ENCODE assay signal across 1 cellular context in the genomic region with DNA sequence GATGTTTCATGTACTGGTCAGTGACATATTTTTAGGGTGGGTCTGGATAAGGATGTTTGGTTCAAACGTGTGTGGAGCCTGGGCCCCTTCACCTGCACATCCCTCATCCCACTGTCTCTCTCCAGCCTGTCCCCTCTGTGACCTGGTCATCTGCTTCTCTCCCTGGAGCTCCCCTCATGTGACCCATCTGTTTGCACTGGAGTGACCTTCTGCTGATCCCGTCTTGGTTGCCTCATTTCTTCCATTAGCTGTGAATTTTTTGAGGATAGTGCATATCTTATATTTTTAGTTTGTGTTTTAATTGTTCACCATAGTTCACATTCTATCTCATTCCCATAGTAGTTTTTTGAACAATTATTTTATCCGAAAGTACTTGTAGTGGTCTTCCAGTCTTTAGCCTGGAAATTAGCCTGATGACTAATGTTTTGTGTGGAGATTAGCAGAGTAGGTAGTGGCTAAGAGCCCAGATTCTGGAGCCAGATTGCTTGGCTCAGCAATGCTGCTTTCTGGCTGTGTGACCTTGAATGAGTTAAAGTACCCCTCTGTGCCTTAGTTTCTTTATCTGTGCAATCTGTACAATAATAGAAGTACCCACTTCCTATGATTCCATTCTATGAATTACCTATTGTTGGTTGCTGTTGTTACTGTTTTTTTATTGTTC.
TF ChIP-seq lines count a peak whose summit lies in the region.

No MANE protein-coding gene starts in this region.

TF ChIP-seq in HepG2, 621 proteins besides CTCF, POLR2A, EP300 and RAD21 (continued from another document and continues in another):
- TF ChIP-seq HINFP (CRISPR knock-in tag; IDR thresholded peaks at IDR 0.05; ENCODE audit: low read depth) (no peak), RXRA (CRISPR knock-in tag; IDR thresholded peaks at IDR 0.05) (peak; percentile 85; the same call in 1 of the 2 replicates), MAFK (conservative IDR thresholded peaks at IDR 0.05 in 1 of 2, IDR thresholded peaks at IDR 0.05 in 1 of 2; ENCODE audit: low read length in 2 of 2) (peak; percentile 14 to 26; a peak in 1 of 4 replicates), KDM5A (IDR thresholded peaks at IDR 0.05; ENCODE audit: borderline replicate concordance, low read length) (no peak), RFX5 (IDR thresholded peaks at IDR 0.05; ENCODE audit: low read depth, low read length) (no peak), CSRNP2 (CRISPR knock-in tag; conservative IDR thresholded peaks at IDR 0.05; ENCODE audit: low read depth) (no peak), ZNF501 (CRISPR knock-in tag; IDR thresholded peaks at IDR 0.05) (no peak), FOSL1 (CRISPR knock-in tag; IDR thresholded peaks at IDR 0.05; ENCODE audit: borderline replicate concordance) (0 out of 2 replicates have a peak, but pooled peaks have one; percentile 24), MEF2D (CRISPR knock-in tag; IDR thresholded peaks at IDR 0.05) (no peak), ZBTB38 (CRISPR knock-in tag; IDR thresholded peaks at IDR 0.05) (no peak), PLRG1 (conservative IDR thresholded peaks at IDR 0.05) (no peak), HOXA7 (CRISPR knock-in tag; IDR thresholded peaks at IDR 0.05) (no peak), SIN3B (IDR thresholded peaks at IDR 0.05; ENCODE audit: low read length) (no peak), RXRB (CRISPR knock-in tag; IDR thresholded peaks at IDR 0.05; ENCODE audit: borderline replicate concordance) (peak; percentile 87), NFE2L2 (IDR thresholded peaks at IDR 0.05; ENCODE audit: low read length) (no peak), AGO1 (IDR thresholded peaks at IDR 0.05; ENCODE audit: low read depth, low read length, poor library complexity, severe bottlenecking) (no peak), ZNF451 (CRISPR knock-in tag; IDR thresholded peaks at IDR 0.05) (no peak), ZNF562 (CRISPR knock-in tag; IDR thresholded peaks at IDR 0.05; ENCODE audit: borderline replicate concordance) (no peak), ZNF740 (CRISPR knock-in tag; IDR thresholded peaks at IDR 0.05) (no peak), ZNF644 (CRISPR knock-in tag; IDR thresholded peaks at IDR 0.05; ENCODE audit: low read depth) (no peak; the same call in none of the 2 replicates), ZNF83 (CRISPR knock-in tag; IDR thresholded peaks at IDR 0.05; ENCODE audit: borderline replicate concordance) (no peak), ZNF235 (CRISPR knock-in tag; IDR thresholded peaks at IDR 0.05; ENCODE audit: borderline replicate concordance) (no peak), YEATS4 (CRISPR knock-in tag; IDR thresholded peaks at IDR 0.05; ENCODE audit: borderline replicate concordance) (no peak), GLI4 (CRISPR knock-in tag; IDR thresholded peaks at IDR 0.05; ENCODE audit: borderline replicate concordance) (no peak), HNF4A (CRISPR knock-in tag; IDR thresholded peaks at IDR 0.05) (no peak; the same call in 1 of the 2 replicates), ZNF619 (CRISPR knock-in tag; IDR thresholded peaks at IDR 0.05) (no peak), MAFF (IDR thresholded peaks at IDR 0.05; ENCODE audit: low read depth, low read length) (peak; percentile 46; the same call in 1 of the 2 replicates), KDM6A (CRISPR knock-in tag; IDR thresholded peaks at IDR 0.05; ENCODE audit: low read depth) (no peak), ZNF841 (CRISPR knock-in tag; IDR thresholded peaks at IDR 0.05; ENCODE audit: borderline replicate concordance) (no peak), PRPF4 (IDR thresholded peaks at IDR 0.05; ENCODE audit: low read depth, low read length, poor library complexity, severe bottlenecking) (no peak), AGO2 (optimal IDR thresholded peaks at IDR 0.05; ENCODE audit: low read depth, low read length) (no peak), ZNF275 (CRISPR knock-in tag; IDR thresholded peaks at IDR 0.05; ENCODE audit: borderline replicate concordance) (no peak), ZNF468 (CRISPR knock-in tag; IDR thresholded peaks at IDR 0.05) (no peak), POLR2G (IDR thresholded peaks at IDR 0.05; ENCODE audit: low read depth, low read length) (no peak), RBAK (CRISPR knock-in tag; IDR thresholded peaks at IDR 0.05) (no peak), ELF3 (CRISPR knock-in tag; IDR thresholded peaks at IDR 0.05) (no peak), ZNF432 (CRISPR knock-in tag; IDR thresholded peaks at IDR 0.05; ENCODE audit: borderline replicate concordance) (no peak), EHMT2 (IDR thresholded peaks at IDR 0.05; ENCODE audit: borderline replicate concordance, low read depth, low read length) (no peak), ZNF367 (CRISPR knock-in tag; IDR thresholded peaks at IDR 0.05; ENCODE audit: borderline replicate concordance) (no peak), ZNF317 (CRISPR knock-in tag; IDR thresholded peaks at IDR 0.05) (peak; percentile 98), ZNF264 (CRISPR knock-in tag; IDR thresholded peaks at IDR 0.05) (no peak), RFXAP (CRISPR knock-in tag; IDR thresholded peaks at IDR 0.05; ENCODE audit: borderline replicate concordance) (no peak), MTA1 (CRISPR knock-in tag; IDR thresholded peaks at IDR 0.05; ENCODE audit: borderline replicate concordance) (no peak)
- TF ChIP-seq, protein P1, sequence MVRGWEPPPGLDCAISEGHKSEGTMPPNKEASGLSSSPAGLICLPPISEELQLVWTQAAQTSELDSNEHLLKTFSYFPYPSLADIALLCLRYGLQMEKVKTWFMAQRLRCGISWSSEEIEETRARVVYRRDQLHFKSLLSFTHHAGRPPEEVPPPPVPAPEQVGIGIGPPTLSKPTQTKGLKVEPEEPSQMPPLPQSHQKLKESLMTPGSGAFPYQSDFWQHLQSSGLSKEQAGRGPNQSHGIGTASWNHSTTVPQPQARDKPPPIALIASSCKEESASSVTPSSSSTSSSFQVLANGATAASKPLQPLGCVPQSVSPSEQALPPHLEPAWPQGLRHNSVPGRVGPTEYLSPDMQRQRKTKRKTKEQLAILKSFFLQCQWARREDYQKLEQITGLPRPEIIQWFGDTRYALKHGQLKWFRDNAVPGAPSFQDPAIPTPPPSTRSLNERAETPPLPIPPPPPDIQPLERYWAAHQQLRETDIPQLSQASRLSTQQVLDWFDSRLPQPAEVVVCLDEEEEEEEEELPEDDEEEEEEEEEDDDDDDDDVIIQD (CRISPR knock-in tag; IDR thresholded peaks at IDR 0.05; ENCODE audit: low read depth) = peak; percentile 77; the same call in 1 of the 2 replicates
- TF ChIP-seq, protein P2, sequence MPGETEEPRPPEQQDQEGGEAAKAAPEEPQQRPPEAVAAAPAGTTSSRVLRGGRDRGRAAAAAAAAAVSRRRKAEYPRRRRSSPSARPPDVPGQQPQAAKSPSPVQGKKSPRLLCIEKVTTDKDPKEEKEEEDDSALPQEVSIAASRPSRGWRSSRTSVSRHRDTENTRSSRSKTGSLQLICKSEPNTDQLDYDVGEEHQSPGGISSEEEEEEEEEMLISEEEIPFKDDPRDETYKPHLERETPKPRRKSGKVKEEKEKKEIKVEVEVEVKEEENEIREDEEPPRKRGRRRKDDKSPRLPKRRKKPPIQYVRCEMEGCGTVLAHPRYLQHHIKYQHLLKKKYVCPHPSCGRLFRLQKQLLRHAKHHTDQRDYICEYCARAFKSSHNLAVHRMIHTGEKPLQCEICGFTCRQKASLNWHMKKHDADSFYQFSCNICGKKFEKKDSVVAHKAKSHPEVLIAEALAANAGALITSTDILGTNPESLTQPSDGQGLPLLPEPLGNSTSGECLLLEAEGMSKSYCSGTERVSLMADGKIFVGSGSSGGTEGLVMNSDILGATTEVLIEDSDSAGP (CRISPR knock-in tag; IDR thresholded peaks at IDR 0.05; ENCODE audit: borderline replicate concordance) = no peak
- TF ChIP-seq, protein P3, sequence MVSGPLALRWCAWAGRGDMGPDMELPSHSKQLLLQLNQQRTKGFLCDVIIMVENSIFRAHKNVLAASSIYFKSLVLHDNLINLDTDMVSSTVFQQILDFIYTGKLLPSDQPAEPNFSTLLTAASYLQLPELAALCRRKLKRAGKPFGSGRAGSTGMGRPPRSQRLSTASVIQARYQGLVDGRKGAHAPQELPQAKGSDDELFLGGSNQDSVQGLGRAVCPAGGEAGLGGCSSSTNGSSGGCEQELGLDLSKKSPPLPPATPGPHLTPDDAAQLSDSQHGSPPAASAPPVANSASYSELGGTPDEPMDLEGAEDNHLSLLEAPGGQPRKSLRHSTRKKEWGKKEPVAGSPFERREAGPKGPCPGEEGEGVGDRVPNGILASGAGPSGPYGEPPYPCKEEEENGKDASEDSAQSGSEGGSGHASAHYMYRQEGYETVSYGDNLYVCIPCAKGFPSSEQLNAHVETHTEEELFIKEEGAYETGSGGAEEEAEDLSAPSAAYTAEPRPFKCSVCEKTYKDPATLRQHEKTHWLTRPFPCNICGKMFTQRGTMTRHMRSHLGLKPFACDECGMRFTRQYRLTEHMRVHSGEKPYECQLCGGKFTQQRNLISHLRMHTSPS (CRISPR knock-in tag; IDR thresholded peaks at IDR 0.05; ENCODE audit: low read depth) = no peak
- TF ChIP-seq, protein P4, sequence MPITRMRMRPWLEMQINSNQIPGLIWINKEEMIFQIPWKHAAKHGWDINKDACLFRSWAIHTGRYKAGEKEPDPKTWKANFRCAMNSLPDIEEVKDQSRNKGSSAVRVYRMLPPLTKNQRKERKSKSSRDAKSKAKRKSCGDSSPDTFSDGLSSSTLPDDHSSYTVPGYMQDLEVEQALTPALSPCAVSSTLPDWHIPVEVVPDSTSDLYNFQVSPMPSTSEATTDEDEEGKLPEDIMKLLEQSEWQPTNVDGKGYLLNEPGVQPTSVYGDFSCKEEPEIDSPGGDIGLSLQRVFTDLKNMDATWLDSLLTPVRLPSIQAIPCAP (CRISPR knock-in tag; IDR thresholded peaks at IDR 0.05; ENCODE audit: low read depth) = no peak
- TF ChIP-seq, protein P5, sequence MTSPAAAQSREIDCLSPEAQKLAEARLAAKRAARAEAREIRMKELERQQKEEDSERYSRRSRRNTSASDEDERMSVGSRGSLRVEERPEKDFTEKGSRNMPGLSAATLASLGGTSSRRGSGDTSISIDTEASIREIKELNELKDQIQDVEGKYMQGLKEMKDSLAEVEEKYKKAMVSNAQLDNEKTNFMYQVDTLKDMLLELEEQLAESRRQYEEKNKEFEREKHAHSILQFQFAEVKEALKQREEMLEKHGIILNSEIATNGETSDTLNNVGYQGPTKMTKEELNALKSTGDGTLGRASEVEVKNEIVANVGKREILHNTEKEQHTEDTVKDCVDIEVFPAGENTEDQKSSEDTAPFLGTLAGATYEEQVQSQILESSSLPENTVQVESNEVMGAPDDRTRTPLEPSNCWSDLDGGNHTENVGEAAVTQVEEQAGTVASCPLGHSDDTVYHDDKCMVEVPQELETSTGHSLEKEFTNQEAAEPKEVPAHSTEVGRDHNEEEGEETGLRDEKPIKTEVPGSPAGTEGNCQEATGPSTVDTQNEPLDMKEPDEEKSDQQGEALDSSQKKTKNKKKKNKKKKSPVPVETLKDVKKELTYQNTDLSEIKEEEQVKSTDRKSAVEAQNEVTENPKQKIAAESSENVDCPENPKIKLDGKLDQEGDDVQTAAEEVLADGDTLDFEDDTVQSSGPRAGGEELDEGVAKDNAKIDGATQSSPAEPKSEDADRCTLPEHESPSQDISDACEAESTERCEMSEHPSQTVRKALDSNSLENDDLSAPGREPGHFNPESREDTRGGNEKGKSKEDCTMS (CRISPR knock-in tag; conservative IDR thresholded peaks at IDR 0.05) = no peak
- TF ChIP-seq, protein P6, sequence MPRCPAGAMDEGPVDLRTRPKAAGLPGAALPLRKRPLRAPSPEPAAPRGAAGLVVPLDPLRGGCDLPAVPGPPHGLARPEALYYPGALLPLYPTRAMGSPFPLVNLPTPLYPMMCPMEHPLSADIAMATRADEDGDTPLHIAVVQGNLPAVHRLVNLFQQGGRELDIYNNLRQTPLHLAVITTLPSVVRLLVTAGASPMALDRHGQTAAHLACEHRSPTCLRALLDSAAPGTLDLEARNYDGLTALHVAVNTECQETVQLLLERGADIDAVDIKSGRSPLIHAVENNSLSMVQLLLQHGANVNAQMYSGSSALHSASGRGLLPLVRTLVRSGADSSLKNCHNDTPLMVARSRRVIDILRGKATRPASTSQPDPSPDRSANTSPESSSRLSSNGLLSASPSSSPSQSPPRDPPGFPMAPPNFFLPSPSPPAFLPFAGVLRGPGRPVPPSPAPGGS (CRISPR knock-in tag; IDR thresholded peaks at IDR 0.05) = no peak
- TF ChIP-seq, protein P7, sequence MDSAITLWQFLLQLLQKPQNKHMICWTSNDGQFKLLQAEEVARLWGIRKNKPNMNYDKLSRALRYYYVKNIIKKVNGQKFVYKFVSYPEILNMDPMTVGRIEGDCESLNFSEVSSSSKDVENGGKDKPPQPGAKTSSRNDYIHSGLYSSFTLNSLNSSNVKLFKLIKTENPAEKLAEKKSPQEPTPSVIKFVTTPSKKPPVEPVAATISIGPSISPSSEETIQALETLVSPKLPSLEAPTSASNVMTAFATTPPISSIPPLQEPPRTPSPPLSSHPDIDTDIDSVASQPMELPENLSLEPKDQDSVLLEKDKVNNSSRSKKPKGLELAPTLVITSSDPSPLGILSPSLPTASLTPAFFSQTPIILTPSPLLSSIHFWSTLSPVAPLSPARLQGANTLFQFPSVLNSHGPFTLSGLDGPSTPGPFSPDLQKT (CRISPR knock-in tag; IDR thresholded peaks at IDR 0.05; ENCODE audit: borderline replicate concordance) = no peak
